Comparison of ENCODE assay signal across 11 cellular contexts in genomic region chr3:29677421-29677820, GRCh38.
DNase-seq lines count a peak whose midpoint lies in the region; TF ChIP-seq lines count a peak whose summit lies in the region.
"Had no signal": no experiment of that assay in that cellular context is flagged by ENCODE, and none has a peak within 500 bp of the region (broad histone marks: within the 10 kb centered on the region; RNA-seq: fewer than 3 reads in every experiment).

No MANE protein-coding gene starts in this region.

- H3K4me3 ChIP-seq in GM23248 (no peak overlapping the region), fibroblast of mammary gland (ENCODE audit: control insufficient read depth, low read depth, low read length) (no peak overlapping the region), smooth muscle cell (no peak overlapping the region), transverse colon (no peak overlapping the region), tibial nerve (no peak overlapping the region)
- H3K4me3 ChIP-seq: BLaER1 had no signal

- H4K20me1 ChIP-seq in GM23248 (ENCODE audit: insufficient read depth) (no peaks in the 10 kb centered on the region), smooth muscle cell (ENCODE audit: low read depth) (no peaks in the 10 kb centered on the region)
- H4K20me1 ChIP-seq: BLaER1 had no signal

- no peak overlapping the region for H3K9ac ChIP-seq in GM23248
- H3K9ac ChIP-seq in smooth muscle cell (ENCODE audit: low read depth): no peak overlapping the region
- H3K9ac ChIP-seq: BLaER1 had no signal

- WGBS in GM23248 (ENCODE audit: low coverage in 1 of 2, low lambda C conversion rate in 2 of 2, missing lambda C conversion rate in 2 of 2), 2 experiments: 60 to 64% methylated on average over 1 of the region's 1 CpG
- WGBS in smooth muscle cell (ENCODE audit: low lambda C conversion rate): 57% methylated on average over 1 of the region's 1 CpG
- WGBS in transverse colon (ENCODE audit: low coverage in 1 of 2), 2 donors: 80% methylated on average over 1 of the region's 1 CpG
- WGBS in tibial nerve, 2 donors: 88 to 91% methylated on average over 1 of the region's 1 CpG

- no peaks in the 10 kb centered on the region for H3K9me2 ChIP-seq in GM23248 (ENCODE audit: insufficient read depth)

- TF ChIP-seq POLR2A in transverse colon (IDR thresholded peaks at IDR 0.05): no peak
- no peak for TF ChIP-seq POLR2A in tibial nerve (IDR thresholded peaks at IDR 0.05)

- in situ Hi-C loops in GM23248 (cut with MboI) (no loop called here), transverse colon (cut with MboI; ENCODE audit: low pct_ligation_motif_present in 1 of 4, low pct_unique_long_range_greater_than_20kb in 1 of 4, low sequenced_read_pairs in 3 of 4) (no loop called here)

- H3K27me3 ChIP-seq in GM23248 (replicated peaks; ENCODE audit: insufficient read depth): no peaks in the 10 kb centered on the region
- no peaks in the 10 kb centered on the region for H3K27me3 ChIP-seq in smooth muscle cell (ENCODE audit: low read depth)
- H3K27me3 ChIP-seq in transverse colon: no peaks in the 10 kb centered on the region
- H3K27me3 ChIP-seq in tibial nerve: no peaks in the 10 kb centered on the region
- H3K27me3 ChIP-seq: BLaER1 had no signal

- no peak for TF ChIP-seq EP300 in transverse colon (IDR thresholded peaks at IDR 0.05; ENCODE audit: low read depth)
- TF ChIP-seq EP300 in tibial nerve (IDR thresholded peaks at IDR 0.05): no peak

- H3K36me3 ChIP-seq in GM23248 (ENCODE audit: low read depth): peaks cover 2% of the 10 kb centered on the region; the same call in 1 of the 2 replicates
- no peaks in the 10 kb centered on the region for H3K36me3 ChIP-seq in smooth muscle cell (ENCODE audit: low read depth)
- H3K36me3 ChIP-seq in transverse colon: no peaks in the 10 kb centered on the region
- H3K36me3 ChIP-seq in tibial nerve: no peaks in the 10 kb centered on the region
- H3K36me3 ChIP-seq: BLaER1 had no signal

- peaks cover 14% of the 10 kb centered on the region; the same call in 1 of the 2 replicates for H3F3A ChIP-seq in GM23248 (ENCODE audit: insufficient read depth)
- peaks cover 12% of the 10 kb centered on the region for H3F3A ChIP-seq in smooth muscle cell (ENCODE audit: low read depth)

- no peaks in the 10 kb centered on the region; the same call in 1 of the 2 replicates for H3K4me1 ChIP-seq in GM23248 (ENCODE audit: insufficient read depth)
- H3K4me1 ChIP-seq in smooth muscle cell (ENCODE audit: low read depth): peaks cover 4% of the 10 kb centered on the region
- H3K4me1 ChIP-seq in transverse colon: no peaks in the 10 kb centered on the region
- H3K4me1 ChIP-seq in tibial nerve: peaks cover 0 to 6% (median 0%) of the 10 kb centered on the region in 4 donors
- H3K4me1 ChIP-seq: BLaER1 had no signal

- H3K79me2 ChIP-seq in GM23248 (ENCODE audit: insufficient read depth) (peaks cover 12% of the 10 kb centered on the region), smooth muscle cell (ENCODE audit: low read depth) (peaks cover 22% of the 10 kb centered on the region)

- no peak overlapping the region for H3K27ac ChIP-seq in GM23248
- peak overlapping the region; percentile 26 for H3K27ac ChIP-seq in smooth muscle cell (ENCODE audit: low read depth)
- no peak overlapping the region for H3K27ac ChIP-seq in transverse colon
- H3K27ac ChIP-seq in tibial nerve: no peak overlapping the region
- H3K27ac ChIP-seq: BLaER1 had no signal

- H2AFZ ChIP-seq in GM23248 (no peak overlapping the region), smooth muscle cell (ENCODE audit: low read depth) (no peak overlapping the region)

- H3K4me2 ChIP-seq in GM23248 (ENCODE audit: unreplicated experiment) (no peak overlapping the region), smooth muscle cell (no peak overlapping the region)
- H3K4me2 ChIP-seq: BLaER1 had no signal

- H3K9me3 ChIP-seq in GM23248 (ENCODE audit: low read depth): no peaks in the 10 kb centered on the region
- no peaks in the 10 kb centered on the region for H3K9me3 ChIP-seq in smooth muscle cell (replicated peaks; ENCODE audit: low read depth)
- H3K9me3 ChIP-seq in transverse colon: no peaks in the 10 kb centered on the region
- peaks cover 0 to 21% (median 0%) of the 10 kb centered on the region in 4 donors for H3K9me3 ChIP-seq in tibial nerve
- H3K9me3 ChIP-seq: BLaER1 had no signal

- intact Hi-C loops in transverse colon (cut with DNase I; ENCODE audit: low total_unique reads): no loop called here

- TF ChIP-seq CTCF in fibroblast of mammary gland (conservative IDR thresholded peaks at IDR 0.05; ENCODE audit: control insufficient read depth, insufficient read depth, low read depth, low read length) (no peak), smooth muscle cell (IDR thresholded peaks at IDR 0.05; ENCODE audit: borderline replicate concordance, insufficient read depth, poor library complexity, severe bottlenecking) (no peak), transverse colon (IDR thresholded peaks at IDR 0.05) (no peak), tibial nerve (IDR thresholded peaks at IDR 0.05) (no peak)

- DNase-seq in GM23248 (peak; percentile 15), RPMI7951 (ENCODE audit: low read depth) (peak; percentile 12), fibroblast of mammary gland (ENCODE audit: low read depth) (peak; percentile 14), smooth muscle cell (lab: John Stamatoyannopoulos, UW; ENCODE audit: unreplicated experiment) (no peak), transverse colon (no peak), tibial nerve (ENCODE audit: low spot score in 2 of 2) (no peak), iPS-NIHi11 (ENCODE audit: low spot score) (no peak)
- DNase-seq: 8988T, AML-193, DMS53 had no signal

Comparison
In these comparisons a context has a peak if more than half of its experiments do, and no peak if none do; other contexts are left out.
1. DNase-seq: peak in GM23248 (single experiment), RPMI7951 (single experiment) and fibroblast of mammary gland (single experiment); none in smooth muscle cell (single experiment), transverse colon (single experiment), tibial nerve (0 of 2) and iPS-NIHi11 (single experiment).